8 cellular contexts compared by ENCODE assay signal in the genomic region with DNA sequence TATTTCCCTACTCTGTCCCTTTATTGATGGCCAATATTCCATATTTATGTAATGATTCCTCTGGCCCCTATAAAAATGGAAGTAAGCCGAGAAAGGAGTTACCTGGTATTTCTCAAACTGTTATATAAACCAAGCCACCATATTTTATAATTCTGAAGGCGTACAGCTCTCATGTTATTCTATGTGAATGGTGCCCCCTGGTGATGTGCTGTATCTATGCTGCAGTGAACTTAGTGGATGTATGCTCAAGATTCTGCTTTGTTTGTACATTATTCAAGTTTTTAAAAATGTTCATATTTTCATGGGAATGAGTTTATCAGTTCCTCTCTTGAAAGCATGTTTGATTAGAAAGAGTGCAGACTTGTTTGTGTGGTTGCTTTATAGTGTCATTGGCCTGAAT.
DNase-seq lines count a peak whose midpoint lies in the region; ATAC-seq, FAIRE-seq and TF ChIP-seq lines count a peak whose summit lies in the region.

No MANE protein-coding gene starts in this region.

- no peak overlapping the region for H3K23ac ChIP-seq in H1 (ENCODE audit: insufficient read length)

- H3K4me2 ChIP-seq in H1 (ENCODE audit: insufficient read depth in 1 of 2, low read depth in 2 of 2, low read length in 2 of 2): no peak overlapping the region

- no peak overlapping the region for H2BK12ac ChIP-seq in H1 (ENCODE audit: low read depth, low read length)

- no peak overlapping the region for H3K9ac ChIP-seq in H1 (replicated peaks in 1 of 4; ENCODE audit: extremely low read depth in 1 of 4, low read depth in 3 of 4, low read length in 3 of 4)

- H4K5ac ChIP-seq in H1 (ENCODE audit: insufficient read length, low read depth, low read length): no peak overlapping the region

- CTCF ChIA-PET in H1 (lab: Charles Lee; ENCODE audit: partially characterized antibody): interaction anchor here (0.6 to 7.5 kb wide), 13 partner anchors 11 to 425 kb away, joined by 3 to 62 read pairs (median 4); no protein-coding TSS in a partner anchor

- no peak overlapping the region for H2BK20ac ChIP-seq in H1 (ENCODE audit: low read length)

- no peak overlapping the region for H3K56ac ChIP-seq in H1 (replicated peaks; ENCODE audit: insufficient read length, low read depth, low read length)

- H2AK5ac ChIP-seq in H1 (ENCODE audit: low read depth, low read length): no peak overlapping the region

- H2BK120ac ChIP-seq in H1 (replicated peaks; ENCODE audit: low read depth, low read length): no peak overlapping the region

- no peaks in the 10 kb centered on the region for H3K79me2 ChIP-seq in H1 (ENCODE audit: control insufficient read depth in 1 of 2, insufficient read depth in 2 of 2, low read length in 2 of 2)

- peaks cover 4% of the 10 kb centered on the region for H3K27me3 Mint-ChIP-seq in nephron progenitor cell (ENCODE audit: low read depth, poor library complexity)

- in situ Hi-C loops in GM13976 (cut with MboI; ENCODE audit: low sequenced_read_pairs, unreplicated experiment): no loop called here

- H3K27ac ChIP-seq in H1 (ENCODE audit: low read depth, low read length): no peak overlapping the region

- no peak overlapping the region for H2AFZ ChIP-seq in H1 (ENCODE audit: low read length)

- H3K14ac ChIP-seq in H1 (ENCODE audit: insufficient read length): no peak overlapping the region

- no peak for ATAC-seq in HG03520 (IDR thresholded peaks at IDR 0.05; ENCODE audit: unreplicated experiment)

- H3K4me1 Mint-ChIP-seq in nephron progenitor cell: peaks cover 18% of the 10 kb centered on the region

- FAIRE-seq in H1 (lab: Jason Lieb, UNC): peak; percentile 19

- no peak for TF ChIP-seq EP300 in H1 (IDR thresholded peaks at IDR 0.05; ENCODE audit: borderline replicate concordance in 1 of 2, low read depth in 2 of 2, low read length in 2 of 2)

- no peaks in the 10 kb centered on the region for H3K27me3 ChIP-seq in H1 (replicated peaks in 1 of 4; ENCODE audit: control insufficient read depth in 3 of 4, extremely low read depth in 1 of 4, insufficient read depth in 3 of 4, low read length in 3 of 4)

- no peak overlapping the region for H3K4me3 Mint-ChIP-seq in nephron progenitor cell

- H3K4me1 ChIP-seq in H1 (replicated peaks in 1 of 4; ENCODE audit: control insufficient read depth in 3 of 4, insufficient read depth in 4 of 4, low read length in 3 of 4): no peaks in the 10 kb centered on the region

- no peak overlapping the region for H3K4ac ChIP-seq in H1 (replicated peaks; ENCODE audit: insufficient read length, low read depth, low read length)

- no peak overlapping the region for H2BK5ac ChIP-seq in H1 (ENCODE audit: low read depth, low read length)

- H3K36me3 Mint-ChIP-seq in nephron progenitor cell (ENCODE audit: low read depth): no peaks in the 10 kb centered on the region

- H3K23me2 ChIP-seq in H1 (ENCODE audit: low read depth, low read length): no peaks in the 10 kb centered on the region; the same call in 1 of the 2 replicates

- no peaks in the 10 kb centered on the region for H3K9me3 Mint-ChIP-seq in nephron progenitor cell

- TF ChIP-seq RAD21 in H1 (IDR thresholded peaks at IDR 0.05 in 1 of 2, conservative IDR thresholded peaks at IDR 0.05 in 1 of 2; ENCODE audit: low read depth in 2 of 2, low read length in 2 of 2): peak; percentile 67 to 72

- H4K91ac ChIP-seq in H1 (replicated peaks; ENCODE audit: insufficient read length, low read length): no peak overlapping the region

- WGBS in H1 (ENCODE audit: extremely low coverage in 1 of 2, insufficient coverage in 1 of 2, insufficient read length in 1 of 2, insufficient replicate concordance in 2 of 2, low coverage in 1 of 2, low lambda C conversion rate in 2 of 2, missing lambda C conversion rate in 1 of 2), 2 experiments: 91% methylated on average over 2 of the region's 2 CpGs; no CpG with 5 or more reads in 1 of the 2 experiments

- no peak overlapping the region for H2BK15ac ChIP-seq in H1 (ENCODE audit: low read length)

- no peaks in the 10 kb centered on the region for H4K20me1 ChIP-seq in H1 (replicated peaks in 1 of 2; ENCODE audit: control insufficient read depth in 1 of 2, insufficient read depth in 2 of 2, low read length in 2 of 2)

- DNase-seq in GM13976 (ENCODE audit: low spot score): no peak
- DNase-seq in NCI-H2227 treated with DMSO at 0.1 percent for 48 hours (lab: John Stamatoyannopoulos, UW): peak; percentile 26
- no peak for DNase-seq in H1 (ENCODE audit: low read depth in 1 of 2, low spot score in 2 of 2)
- peak; percentile 23 for DNase-seq in nephron progenitor cell
- no peak for DNase-seq in MV-4-11 (lab: John Stamatoyannopoulos, UW)
- no peak for DNase-seq in T-helper 1 cell
- DNase-seq in activated T-cell treated with anti-CD3 and anti-CD28 coated beads, Interleukin-2, amount 50 U/mL, for 1 hour: no peak

- no peaks in the 10 kb centered on the region for H3K36me3 ChIP-seq in H1 (ENCODE audit: control insufficient read depth in 2 of 4, insufficient read depth in 4 of 4, low read length in 3 of 4)

- H3K79me1 ChIP-seq in H1 (ENCODE audit: low read depth, low read length): no peaks in the 10 kb centered on the region

- H3K4me3 ChIP-seq in H1 (ENCODE audit: extremely low read depth in 1 of 4, insufficient read depth in 2 of 4, low read depth in 3 of 4, low read length in 4 of 4): no peak overlapping the region

- no peak overlapping the region for H4K8ac ChIP-seq in H1 (ENCODE audit: extremely low read depth, insufficient read depth, low read length)

- H3K27ac Mint-ChIP-seq in nephron progenitor cell: no peak overlapping the region

- TF ChIP-seq CTCF in GM13976 (IDR thresholded peaks at IDR 0.05; ENCODE audit: borderline replicate concordance, control extremely low read depth, extremely low read depth, insufficient read depth, missing control alignments) (peak; percentile 34), H1 (IDR thresholded peaks at IDR 0.05; ENCODE audit: control extremely low read depth in 1 of 3, insufficient read depth in 1 of 3, low read depth in 1 of 3, low read length in 3 of 3) (peak in 2 of 3 experiments; percentile 21 to 45; a peak in 2 of 4 replicates), nephron progenitor cell (IDR thresholded peaks at IDR 0.05) (peak; percentile 50)

- H3K9me3 ChIP-seq in H1 (ENCODE audit: insufficient read depth in 2 of 2, low read depth in 1 of 2, low read length in 1 of 2): no peaks in the 10 kb centered on the region

- TF ChIP-seq POLR2A in H1 (IDR thresholded peaks at IDR 0.05; ENCODE audit: control extremely low read depth in 1 of 2, low read depth in 2 of 2, low read length in 2 of 2): no peak

- POLR2A ChIA-PET in H1 (lab: Charles Lee; ENCODE audit: partially characterized antibody): no interaction called here

- H3K18ac ChIP-seq in H1 (ENCODE audit: extremely low read depth, low read length): no peak overlapping the region

TF ChIP-seq in H1, 55 proteins besides CTCF, POLR2A, EP300 and RAD21:
- TF ChIP-seq KDM5A (IDR thresholded peaks at IDR 0.05; ENCODE audit: low read length) (no peak), HDAC6 (IDR thresholded peaks at IDR 0.05; ENCODE audit: low read depth, low read length) (no peak), BRCA1 (IDR thresholded peaks at IDR 0.05; ENCODE audit: low read depth, low read length) (no peak), GTF2F1 (IDR thresholded peaks at IDR 0.05; ENCODE audit: borderline replicate concordance, low read depth, low read length) (no peak), CHD1 (IDR thresholded peaks at IDR 0.05; ENCODE audit: low read depth, low read length) (no peak), CREB1 (IDR thresholded peaks at IDR 0.05) (no peak)

Comparison
In these comparisons a context has a peak if more than half of its experiments do, and no peak if none do; other contexts are left out.
1. DNase-seq: peak in NCI-H2227 treated with DMSO at 0.1 percent for 48 hours (single experiment) and nephron progenitor cell (single experiment); none in GM13976 (single experiment), H1 (0 of 2), MV-4-11 (single experiment), T-helper 1 cell (0 of 5) and activated T-cell treated with anti-CD3 and anti-CD28 coated beads, Interleukin-2, amount 50 U/mL, for 1 hour (single experiment).
2. Peak in every context shown above with its lines, with median percentiles within 50 percentile points of each other: CTCF ChIP-seq.